16 cellular contexts compared by ENCODE assay signal in genomic region chr15:80985976-80986375, GRCh38.
"Had no signal": no experiment of that assay in that cellular context is flagged by ENCODE, and none has a peak within 500 bp of the region (broad histone marks: within the 10 kb centered on the region; RNA-seq: fewer than 3 reads in every experiment).

No MANE protein-coding gene starts in this region.

- ATAC-seq: activated CD4-positive, alpha-beta T cell treated with anti-CD3 and anti-CD28 coated beads for 36 hours; activated CD8-positive, alpha-beta T cell treated with anti-CD3 and anti-CD28 coated beads, Interleukin-2, amount 10 ng/mL, durations not matched to agents 7 days and 5 days; left colon; natural killer cell; right cardiac atrium; stimulated activated memory B cell treated with anti-CD40 and anti-IgM and Interleukin-4, amounts not matched to agents 10 μg/mL and 1 μg/mL and 100 μg/mL, for 72 hours; upper lobe of right lung had no signal

- DNase-seq: activated CD4-positive, alpha-beta T cell treated with anti-CD3 and anti-CD28 coated beads for 36 hours; activated CD8-positive, alpha-beta T cell treated with anti-CD3 and anti-CD28 coated beads, Interleukin-2, amount 10 ng/mL, durations not matched to agents 7 days and 5 days; activated naive CD4-positive, alpha-beta T cell treated with anti-CD3 and anti-CD28 coated beads, Interleukin-2, amount 10 ng/mL, durations not matched to agents 7 days and 5 days; left colon; natural killer cell; occipital lobe; right cardiac atrium; substantia nigra; upper lobe of right lung had no signal

- H3K36me3 Mint-ChIP-seq: natural killer cell had no signal

- H3K27ac Mint-ChIP-seq: activated CD8-positive, alpha-beta T cell treated with anti-CD3 and anti-CD28 coated beads, Interleukin-2, amount 10 ng/mL, durations not matched to agents 7 days and 5 days; activated naive CD4-positive, alpha-beta T cell treated with anti-CD3 and anti-CD28 coated beads, Interleukin-2, amount 10 ng/mL, durations not matched to agents 7 days and 5 days; activated T-helper 2 cell treated with anti-CD3 and anti-CD28 coated beads, Interferon-gamma antibody, Interleukin-2, Interleukin-4, amounts not matched to agents 10 μg/mL and 5 μg/mL and 100 μg/mL, durations not matched to agents 14 hours and 24 hours and 36 hours; progenitor cell of endocrine pancreas; T-helper 2 cell treated with Interferon-gamma antibody and Interleukin-4, amounts not matched to agents 5 μg/mL and 100 μg/mL, for 36 hours had no signal

- H3K9me3 Mint-ChIP-seq: activated naive CD4-positive, alpha-beta T cell treated with anti-CD3 and anti-CD28 coated beads, Interleukin-2, amount 10 ng/mL, durations not matched to agents 7 days and 5 days; activated T-helper 2 cell treated with anti-CD3 and anti-CD28 coated beads, Interferon-gamma antibody, Interleukin-2, Interleukin-4, amounts not matched to agents 10 μg/mL and 5 μg/mL and 100 μg/mL, durations not matched to agents 14 hours and 24 hours and 36 hours; natural killer cell; stimulated activated memory B cell treated with anti-CD40 and anti-IgM and Interleukin-4, amounts not matched to agents 10 μg/mL and 1 μg/mL and 100 μg/mL, for 72 hours; T-helper 2 cell treated with Interferon-gamma antibody and Interleukin-4, amounts not matched to agents 5 μg/mL and 100 μg/mL, for 36 hours had no signal

- FAIRE-seq: endometrium had no signal

- H3K9me3 ChIP-seq: esophagus muscularis mucosa, upper lobe of right lung had no signal

- H3K27me3 ChIP-seq: esophagus muscularis mucosa, upper lobe of right lung had no signal

- H3K4me3 ChIP-seq: esophagus muscularis mucosa, smooth muscle cell, upper lobe of right lung had no signal

- H3K27ac ChIP-seq: esophagus muscularis mucosa had no signal

- H3K27me3 Mint-ChIP-seq: activated CD4-positive, alpha-beta T cell treated with anti-CD3 and anti-CD28 coated beads for 36 hours; activated naive CD4-positive, alpha-beta T cell treated with anti-CD3 and anti-CD28 coated beads, Interleukin-2, amount 10 ng/mL, durations not matched to agents 7 days and 5 days; progenitor cell of endocrine pancreas; stimulated activated memory B cell treated with anti-CD40 and anti-IgM and Interleukin-4, amounts not matched to agents 10 μg/mL and 1 μg/mL and 100 μg/mL, for 72 hours had no signal

- H3K4me3 Mint-ChIP-seq: activated CD8-positive, alpha-beta T cell treated with anti-CD3 and anti-CD28 coated beads, Interleukin-2, amount 10 ng/mL, durations not matched to agents 7 days and 5 days; natural killer cell; stimulated activated memory B cell treated with anti-CD40 and anti-IgM and Interleukin-4, amounts not matched to agents 10 μg/mL and 1 μg/mL and 100 μg/mL, for 72 hours had no signal
